Comparison of ENCODE assay signal across 8 cellular contexts in the genomic region with DNA sequence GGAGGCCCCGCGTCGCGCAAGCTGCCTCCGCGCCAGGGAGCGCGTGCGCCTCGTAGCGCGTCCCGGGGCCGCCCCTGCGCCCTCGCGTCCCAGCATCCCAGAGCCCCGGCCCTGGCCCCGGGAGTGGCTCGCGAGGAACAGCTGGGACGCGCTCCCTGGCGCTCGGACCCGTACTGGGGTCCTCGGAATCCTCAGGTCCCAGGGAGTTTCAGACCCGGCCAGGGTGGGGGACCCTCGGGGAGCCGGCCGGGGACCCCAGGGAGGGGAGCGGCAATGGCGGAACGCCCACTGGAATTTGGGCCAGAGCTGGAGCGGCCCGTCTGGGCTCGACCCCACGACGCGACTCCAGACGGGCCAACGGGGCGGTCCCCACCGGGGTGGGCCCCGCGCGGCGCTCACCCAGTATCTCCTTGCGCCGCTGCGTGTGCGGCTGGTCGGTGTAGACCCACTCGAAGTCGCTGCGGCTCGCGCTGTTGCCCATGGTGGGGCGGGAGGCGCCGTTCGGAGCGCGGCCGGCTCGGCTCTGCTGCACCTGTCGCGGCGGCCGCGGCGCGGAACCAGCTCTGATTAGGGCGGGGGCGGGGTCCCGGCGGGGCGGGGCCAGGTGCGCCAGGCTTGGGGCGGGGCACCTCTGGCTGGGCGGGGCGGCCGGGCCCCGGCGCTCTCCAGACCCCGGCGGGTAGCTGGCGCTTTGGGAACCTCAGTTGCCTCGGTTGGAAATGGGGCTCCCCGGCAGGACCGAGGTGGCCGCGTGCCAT. TPM values are rescaled to one million over a fixed set of nuclear protein-coding genes. Genes with fewer than 3 reads are reported as not detected.
A peak's percentile ranks its signal among the peaks of the same experiment; 100 is the strongest.
DNase-seq lines count a peak whose midpoint lies in the region.

A gene (minus strand): TSS at position 539 of the 758 bp plus-strand sequence. CDS start 58 bp downstream, at position 481.

- peak within 1 kb of the TSS; percentile 55 for H3K4me3 ChIP-seq in H7 (ENCODE audit: insufficient read depth, low read depth, low read length)

- peaks cover 4% of the 10 kb centered on the region for H3K36me3 Mint-ChIP-seq in activated naive CD4-positive, alpha-beta T cell treated with anti-CD3 and anti-CD28 coated beads for 36 hours (ENCODE audit: low read depth)
- H3K36me3 Mint-ChIP-seq in immature natural killer cell, result peaks cover 0 to 3% (median 0%) of the 10 kb centered on the region in 3 donors

- peaks cover 48% of the 10 kb centered on the region for H3K27me3 ChIP-seq in H7 (ENCODE audit: control insufficient read depth, insufficient read depth, low read length)

- peaks cover 21% of the 10 kb centered on the region for H3K27me3 Mint-ChIP-seq in activated naive CD4-positive, alpha-beta T cell treated with anti-CD3 and anti-CD28 coated beads for 36 hours (ENCODE audit: low read depth)
- peaks cover 4 to 19% (median 13%) of the 10 kb centered on the region in 3 donors for H3K27me3 Mint-ChIP-seq in immature natural killer cell (ENCODE audit: low read depth in 3 of 3)

- intact Hi-C loops in activated naive CD4-positive, alpha-beta T cell treated with anti-CD3 and anti-CD28 coated beads for 36 hours (cut with micrococcal nuclease), result loop anchor here (2.0 to 5.0 kb wide), 2 partner anchors 34 to 102 kb away; no protein-coding TSS in a partner anchor

- H3K4me1 Mint-ChIP-seq in activated naive CD4-positive, alpha-beta T cell treated with anti-CD3 and anti-CD28 coated beads for 36 hours (ENCODE audit: low read depth), result no peaks in the 10 kb centered on the region
- H3K4me1 Mint-ChIP-seq in immature natural killer cell, result peaks cover 4 to 10% of the 10 kb centered on the region in 2 donors

- H3K4me3 Mint-ChIP-seq in activated naive CD4-positive, alpha-beta T cell treated with anti-CD3 and anti-CD28 coated beads for 36 hours, result peak within 1 kb of the TSS; percentile 71
- H3K4me3 Mint-ChIP-seq in immature natural killer cell, result peak within 1 kb of the TSS; percentile 45 to 71 (median 60)

- peaks cover 9% of the 10 kb centered on the region for H3K9me3 Mint-ChIP-seq in activated naive CD4-positive, alpha-beta T cell treated with anti-CD3 and anti-CD28 coated beads for 36 hours
- peaks cover 2 to 8% (median 4%) of the 10 kb centered on the region in 6 donors for H3K9me3 Mint-ChIP-seq in immature natural killer cell

- H3K27ac Mint-ChIP-seq in activated naive CD4-positive, alpha-beta T cell treated with anti-CD3 and anti-CD28 coated beads for 36 hours, result no peak within 1 kb of the TSS
- H3K27ac Mint-ChIP-seq in immature natural killer cell, result no peak within 1 kb of the TSS

- H3K36me3 ChIP-seq in H7 (replicated peaks; ENCODE audit: control insufficient read depth, insufficient read depth, low read length), result no peaks in the 10 kb centered on the region

- DNase-seq in DMS79 treated with DMSO at 0.1 percent for 48 hours (lab: John Stamatoyannopoulos, UW) (peak; percentile 75), H7 (peak; percentile 99), NCI-H774 (lab: John Stamatoyannopoulos, UW) (peak; percentile 72), immature natural killer cell (no peak), AML-193 (lab: John Stamatoyannopoulos, UW) (no peak), Ammon's horn (ENCODE audit: low spot score) (no peak)
- DNase-seq in activated naive CD4-positive, alpha-beta T cell treated with anti-CD3 and anti-CD28 coated beads for 36 hours, result peak; percentile 69
- DNase-seq in stimulated activated CD4-positive, alpha-beta T cell treated with anti-CD3 and anti-CD28 coated beads, Interleukin-2, amount 100 ng/mL, for 4 hours (ENCODE audit: low read depth), result peak; percentile 42

- CTCF ChIA-PET in activated naive CD4-positive, alpha-beta T cell treated with anti-CD3 and anti-CD28 coated beads for 36 hours (lab: Charles Lee), result no interaction called here

RNA-seq across cellular contexts. Expression of the gene that starts here (rescaled TPM):
- not detected in 2 replicates for total RNA-seq in H7 (2014; rRNA removed; shearing (Covaris generic))
- total RNA-seq in activated naive CD4-positive, alpha-beta T cell treated with anti-CD3 and anti-CD28 coated beads for 36 hours, result under 1 TPM; 0.52 to 0.99 TPM
- 10 to 100 TPM in 2 of 3 donors, 1 to 10 TPM in 1; 7.8 to 21.7 (median 12.1) TPM for polyA plus RNA-seq in immature natural killer cell

Comparison
In these comparisons a context has a peak if more than half of its experiments do, and no peak if none do; other contexts are left out.
1. Peak in DNase-seq and H3K4me3 ChIP-seq in H7; RNA of the gene not detected or under 1 TPM.
2. Peak in DNase-seq in activated naive CD4-positive, alpha-beta T cell treated with anti-CD3 and anti-CD28 coated beads for 36 hours; RNA of the gene not detected or under 1 TPM.
3. DNase-seq: peak in DMS79 treated with DMSO at 0.1 percent for 48 hours (single experiment), NCI-H774 (single experiment) and stimulated activated CD4-positive, alpha-beta T cell treated with anti-CD3 and anti-CD28 coated beads, Interleukin-2, amount 100 ng/mL, for 4 hours (single experiment); none in immature natural killer cell (0 of 3), AML-193 (0 of 2) and Ammon's horn (single experiment).